Comparison of ENCODE assay signal across 19 cellular contexts in genomic region chr2:69546646-69547045, GRCh38.
A peak's percentile ranks its signal among the peaks of the same experiment; 100 is the strongest.
DNase-seq lines count a peak whose midpoint lies in the region; ATAC-seq, FAIRE-seq and TF ChIP-seq lines count a peak whose summit lies in the region.
"Had no signal": no experiment of that assay in that cellular context is flagged by ENCODE, and none has a peak within 500 bp of the region (broad histone marks: within the 10 kb centered on the region; RNA-seq: fewer than 3 reads in every experiment).

No MANE protein-coding gene starts in this region.

- 68 to 93% (median 82%) methylated on average over 1 of the region's 1 CpG for WGBS in small intestine, 3 donors

- H3K36me3 Mint-ChIP-seq in CD4-positive, alpha-beta T cell (ENCODE audit: low read depth): peaks cover 95% of the 10 kb centered on the region
- H3K36me3 Mint-ChIP-seq in T-helper 17 cell (ENCODE audit: low read depth) (peaks cover 4% of the 10 kb centered on the region), glutamatergic neuron (ENCODE audit: unreplicated experiment) (no peaks in the 10 kb centered on the region)

- TF ChIP-seq CTCF in CD4-positive, alpha-beta T cell (IDR thresholded peaks at IDR 0.05): no peak
- TF ChIP-seq CTCF in glutamatergic neuron (IDR thresholded peaks at IDR 0.05; ENCODE audit: partially characterized antibody, unreplicated experiment): no peak

- CTCF ChIA-PET in CD4-positive, alpha-beta T cell (lab: Charles Lee): interaction anchor here (1.4 kb wide), 1 partner anchor 178 kb away, joined by 4 read pairs; no protein-coding TSS in a partner anchor

- no peak overlapping the region for H3K4me3 ChIP-seq in small intestine (ENCODE audit: low read depth in 1 of 2, low read length in 2 of 2)
- H3K4me3 ChIP-seq: GM23338 had no signal

- no peak overlapping the region for H3K27ac ChIP-seq in CD4-positive, alpha-beta T cell (ENCODE audit: low read depth, low read length)
- H3K27ac ChIP-seq in small intestine (ENCODE audit: low read depth in 1 of 2, low read length in 1 of 2): no peak overlapping the region

- no peak for ATAC-seq in CD4-positive, alpha-beta T cell (ENCODE audit: poor library complexity)
- ATAC-seq in T-helper 17 cell: no peak
- no peak for ATAC-seq in HG03442 (IDR thresholded peaks at IDR 0.05; ENCODE audit: unreplicated experiment)
- ATAC-seq: GM23338 had no signal

- no peaks in the 10 kb centered on the region for H3K9me3 Mint-ChIP-seq in CD4-positive, alpha-beta T cell
- H3K9me3 Mint-ChIP-seq in glutamatergic neuron (ENCODE audit: unreplicated experiment): peaks cover 2% of the 10 kb centered on the region

- H3K4me3 Mint-ChIP-seq in CD4-positive, alpha-beta T cell: no peak overlapping the region
- H3K4me3 Mint-ChIP-seq in T-helper 17 cell (no peak overlapping the region), glutamatergic neuron (ENCODE audit: unreplicated experiment) (no peak overlapping the region)
- H3K4me3 Mint-ChIP-seq: GM23338 had no signal

- H3K9me3 ChIP-seq in CD4-positive, alpha-beta T cell (ENCODE audit: control insufficient read depth, low read length): peaks cover 5% of the 10 kb centered on the region
- H3K9me3 ChIP-seq in T-helper 17 cell (ENCODE audit: control insufficient read depth, low read length, poor library complexity, severe bottlenecking) (no peaks in the 10 kb centered on the region), small intestine (ENCODE audit: control insufficient read depth, low read depth) (no peaks in the 10 kb centered on the region)
- H3K9me3 ChIP-seq: BE2C had no signal

- POLR2A ChIA-PET in CD4-positive, alpha-beta T cell (lab: Charles Lee): no interaction called here

- intact Hi-C loops in CD4-positive, alpha-beta T cell (cut with DNase I, micrococcal nuclease): no loop called here

- H3K27me3 ChIP-seq in CD4-positive, alpha-beta T cell (ENCODE audit: control insufficient read depth, insufficient read depth, low read length): no peaks in the 10 kb centered on the region
- H3K27me3 ChIP-seq in small intestine (ENCODE audit: control insufficient read depth in 2 of 2, insufficient read depth in 2 of 2, low read length in 2 of 2): no peaks in the 10 kb centered on the region
- H3K27me3 ChIP-seq: BE2C had no signal

- no peaks in the 10 kb centered on the region for H3K27me3 Mint-ChIP-seq in CD4-positive, alpha-beta T cell
- H3K27me3 Mint-ChIP-seq in T-helper 17 cell (no peaks in the 10 kb centered on the region), glutamatergic neuron (ENCODE audit: unreplicated experiment) (peaks cover 8% of the 10 kb centered on the region)
- H3K27me3 Mint-ChIP-seq: CD4-positive, CD25-positive, alpha-beta regulatory T cell had no signal

- no peak for DNase-seq in CD4-positive, alpha-beta T cell
- DNase-seq in GM18507 (ENCODE audit: extremely low spot score, insufficient read length, low read depth) (no peak), T-helper 17 cell (no peak), small intestine (peak; percentile 24), glutamatergic neuron (no peak), amygdala (lab: John Stamatoyannopoulos, UW) (no peak)
- DNase-seq: ACHN; BE2C; C1 segment of cervical spinal cord; Caco-2; CD4-positive, CD25-positive, alpha-beta regulatory T cell; HCEC 1CT; IMR-90 had no signal

- no peaks in the 10 kb centered on the region for H3K4me1 ChIP-seq in small intestine (ENCODE audit: control insufficient read depth in 2 of 2, insufficient read depth in 1 of 2, low read depth in 1 of 2, low read length in 1 of 2)
- H3K4me1 ChIP-seq: BE2C had no signal

- FAIRE-seq in GM18507 (lab: Jason Lieb, UNC) (peak; percentile 77), small intestine (lab: Jason Lieb, UNC) (no peak)
- FAIRE-seq: A204.1, D721Med, G401.6, HTR-8/SVneo had no signal

- H3K36me3 ChIP-seq in small intestine (ENCODE audit: control insufficient read depth in 2 of 2, insufficient read depth in 2 of 2, low read length in 2 of 2): no peaks in the 10 kb centered on the region
- H3K36me3 ChIP-seq: BE2C had no signal

- peak overlapping the region; percentile 67 for H3K27ac Mint-ChIP-seq in CD4-positive, alpha-beta T cell
- H3K27ac Mint-ChIP-seq in T-helper 17 cell: peak overlapping the region; percentile 4
- H3K27ac Mint-ChIP-seq in glutamatergic neuron (ENCODE audit: unreplicated experiment): no peak overlapping the region
- H3K27ac Mint-ChIP-seq: GM23338 had no signal

- peaks cover 67% of the 10 kb centered on the region for H3K4me1 Mint-ChIP-seq in CD4-positive, alpha-beta T cell (ENCODE audit: low read depth)
- H3K4me1 Mint-ChIP-seq in T-helper 17 cell (peaks cover 40% of the 10 kb centered on the region), glutamatergic neuron (ENCODE audit: low read depth, unreplicated experiment) (peaks cover 12% of the 10 kb centered on the region)
- H3K4me1 Mint-ChIP-seq: GM23338 had no signal
